12 cellular contexts compared by ENCODE assay signal in genomic region chr7:114653391-114654088, GRCh38.
A peak's percentile ranks its signal among the peaks of the same experiment; 100 is the strongest.
DNase-seq lines count a peak whose midpoint lies in the region; ATAC-seq and TF ChIP-seq lines count a peak whose summit lies in the region.
"Had no signal": no experiment of that assay in that cellular context is flagged by ENCODE, and none has a peak within 500 bp of the region (broad histone marks: within the 10 kb centered on the region; RNA-seq: fewer than 3 reads in every experiment).

No MANE protein-coding gene starts in this region.

- peak; percentile 15 to 56 for DNase-seq in cardiac muscle cell (ENCODE audit: low read depth in 1 of 2, low spot score in 1 of 2)
- no peak for DNase-seq in Right ventricle myocardium inferior (ENCODE audit: missing footprints)
- peak; percentile 67 for DNase-seq in NCI-H510A (lab: John Stamatoyannopoulos, UW)
- no peak for DNase-seq in smooth muscle cell (lab: John Stamatoyannopoulos, UW; ENCODE audit: unreplicated experiment)
- DNase-seq in pons (ENCODE audit: low spot score) = no peak
- DNase-seq in amygdala (lab: John Stamatoyannopoulos, UW) = no peak
- DNase-seq: activated naive CD4-positive, alpha-beta T cell treated with anti-CD3 and anti-CD28 coated beads, Interleukin-2, amount 10 ng/mL, durations not matched to agents 7 days and 5 days; effector memory CD8-positive, alpha-beta T cell; islet precursor cell; pancreas had no signal

- no peaks in the 10 kb centered on the region for H3F3A ChIP-seq in smooth muscle cell (ENCODE audit: low read depth)

- H3K4me2 ChIP-seq in smooth muscle cell = peak overlapping the region; percentile 7

- peak overlapping the region; percentile 27 for H3K27ac ChIP-seq in cardiac muscle cell
- no peak overlapping the region for H3K27ac ChIP-seq in smooth muscle cell (ENCODE audit: low read depth)
- H3K27ac ChIP-seq: pancreas had no signal

- no peaks in the 10 kb centered on the region for H3K9me3 ChIP-seq in cardiac muscle cell (ENCODE audit: low read depth)
- H3K9me3 ChIP-seq in endocrine pancreas (ENCODE audit: control insufficient read depth, low read length) = no peaks in the 10 kb centered on the region
- no peaks in the 10 kb centered on the region for H3K9me3 ChIP-seq in smooth muscle cell (replicated peaks; ENCODE audit: low read depth)
- H3K9me3 ChIP-seq: pancreas had no signal

- TF ChIP-seq CTCF in cardiac muscle cell (IDR thresholded peaks at IDR 0.05; ENCODE audit: low read depth, low read length) (no peak), smooth muscle cell (IDR thresholded peaks at IDR 0.05; ENCODE audit: borderline replicate concordance, insufficient read depth, poor library complexity, severe bottlenecking) (no peak)

- H3K27me3 ChIP-seq in cardiac muscle cell = no peaks in the 10 kb centered on the region
- no peaks in the 10 kb centered on the region for H3K27me3 ChIP-seq in endocrine pancreas (ENCODE audit: control insufficient read depth, insufficient read depth, low read length)
- no peaks in the 10 kb centered on the region for H3K27me3 ChIP-seq in smooth muscle cell (ENCODE audit: low read depth)
- H3K27me3 ChIP-seq: pancreas had no signal

- H3K79me2 ChIP-seq in smooth muscle cell (ENCODE audit: low read depth) = no peaks in the 10 kb centered on the region

- H2AFZ ChIP-seq in smooth muscle cell (ENCODE audit: low read depth) = peak overlapping the region; percentile 28

- H3K9ac ChIP-seq in endocrine pancreas (ENCODE audit: control insufficient read depth, insufficient read depth, low read length) (no peak overlapping the region), smooth muscle cell (ENCODE audit: low read depth) (no peak overlapping the region)

- no peaks in the 10 kb centered on the region for H4K20me1 ChIP-seq in smooth muscle cell (ENCODE audit: low read depth)

- 34% methylated on average over 10 of the region's 10 CpGs for WGBS in smooth muscle cell (ENCODE audit: low lambda C conversion rate)

- H3K4me1 ChIP-seq in cardiac muscle cell (ENCODE audit: low read depth) = peaks cover 45% of the 10 kb centered on the region
- H3K4me1 ChIP-seq in endocrine pancreas (ENCODE audit: control insufficient read depth, insufficient read depth, low read length) = peaks cover 41% of the 10 kb centered on the region
- H3K4me1 ChIP-seq in smooth muscle cell (ENCODE audit: low read depth) = no peaks in the 10 kb centered on the region
- H3K4me1 ChIP-seq: pancreas had no signal

- H3K36me3 ChIP-seq in cardiac muscle cell = no peaks in the 10 kb centered on the region
- no peaks in the 10 kb centered on the region for H3K36me3 ChIP-seq in endocrine pancreas (ENCODE audit: control insufficient read depth, insufficient read depth, low read length)
- H3K36me3 ChIP-seq in smooth muscle cell (ENCODE audit: low read depth) = no peaks in the 10 kb centered on the region
- H3K36me3 ChIP-seq: pancreas had no signal

- H3K4me3 ChIP-seq in cardiac muscle cell (no peak overlapping the region), endocrine pancreas (ENCODE audit: control insufficient read depth, insufficient read depth, low read length) (peak overlapping the region; percentile 44), smooth muscle cell (no peak overlapping the region)
- H3K4me3 ChIP-seq: pancreas had no signal

- intact Hi-C loops in Right ventricle myocardium inferior (cut with DNase I) = no loop called here

- ATAC-seq in Right ventricle myocardium inferior = no peak
- ATAC-seq in HG03520 (IDR thresholded peaks at IDR 0.05; ENCODE audit: unreplicated experiment) = no peak
- ATAC-seq: effector memory CD8-positive, alpha-beta T cell; pancreas had no signal

Comparison
In these comparisons a context has a peak if more than half of its experiments do, and no peak if none do; other contexts are left out.
1. DNase-seq: peak in cardiac muscle cell (2 of 2) and NCI-H510A (single experiment); none in Right ventricle myocardium inferior (single experiment), smooth muscle cell (single experiment), pons (single experiment) and amygdala (0 of 56).